ENCODE assay signal across 8 cellular contexts in the genomic region with DNA sequence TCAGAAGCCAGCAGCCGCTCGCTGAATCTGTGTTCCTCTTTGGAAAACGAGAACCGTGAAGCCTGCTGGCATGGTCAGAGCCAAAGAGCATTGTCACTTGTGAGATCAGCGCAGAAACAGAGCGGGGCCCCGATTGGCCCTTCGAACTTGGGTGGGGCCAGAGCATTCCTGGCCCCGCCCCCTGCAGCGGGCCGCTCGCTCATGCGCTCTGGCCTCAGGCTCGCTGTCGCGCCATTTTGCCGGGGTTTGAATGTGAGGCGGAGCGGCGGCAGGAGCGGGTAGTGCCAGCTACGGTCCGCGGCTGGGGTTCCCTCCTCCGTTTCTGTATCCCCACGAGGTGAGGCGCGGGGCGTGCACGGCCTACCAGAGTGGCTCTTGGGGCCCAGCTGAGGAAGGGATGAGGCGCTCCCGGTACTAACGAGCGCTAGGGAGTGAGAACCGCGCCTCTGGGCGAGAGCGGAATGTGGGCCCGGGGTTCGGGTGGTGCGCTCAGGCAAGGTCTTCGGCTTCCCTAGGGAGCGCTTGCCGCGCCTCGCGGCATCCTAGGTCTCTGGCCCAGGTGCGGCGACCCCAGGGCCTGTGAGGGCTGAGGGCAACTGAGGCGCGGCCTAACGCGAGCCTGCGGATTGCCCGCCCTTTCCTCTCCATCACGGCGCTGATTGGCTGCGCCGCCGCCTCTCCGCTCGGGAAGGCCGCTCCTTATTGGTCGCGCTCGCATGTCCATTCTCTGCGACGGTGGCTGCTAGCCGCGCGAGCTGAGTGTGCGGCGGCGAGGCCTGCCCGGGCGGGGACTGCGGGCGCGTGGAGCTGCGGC. TPM values are rescaled to one million over a fixed set of nuclear protein-coding genes. Genes with fewer than 3 reads are reported as not detected.
DNase-seq lines count a peak whose midpoint lies in the region; ATAC-seq and TF ChIP-seq lines count a peak whose summit lies in the region.

A gene with protein sequence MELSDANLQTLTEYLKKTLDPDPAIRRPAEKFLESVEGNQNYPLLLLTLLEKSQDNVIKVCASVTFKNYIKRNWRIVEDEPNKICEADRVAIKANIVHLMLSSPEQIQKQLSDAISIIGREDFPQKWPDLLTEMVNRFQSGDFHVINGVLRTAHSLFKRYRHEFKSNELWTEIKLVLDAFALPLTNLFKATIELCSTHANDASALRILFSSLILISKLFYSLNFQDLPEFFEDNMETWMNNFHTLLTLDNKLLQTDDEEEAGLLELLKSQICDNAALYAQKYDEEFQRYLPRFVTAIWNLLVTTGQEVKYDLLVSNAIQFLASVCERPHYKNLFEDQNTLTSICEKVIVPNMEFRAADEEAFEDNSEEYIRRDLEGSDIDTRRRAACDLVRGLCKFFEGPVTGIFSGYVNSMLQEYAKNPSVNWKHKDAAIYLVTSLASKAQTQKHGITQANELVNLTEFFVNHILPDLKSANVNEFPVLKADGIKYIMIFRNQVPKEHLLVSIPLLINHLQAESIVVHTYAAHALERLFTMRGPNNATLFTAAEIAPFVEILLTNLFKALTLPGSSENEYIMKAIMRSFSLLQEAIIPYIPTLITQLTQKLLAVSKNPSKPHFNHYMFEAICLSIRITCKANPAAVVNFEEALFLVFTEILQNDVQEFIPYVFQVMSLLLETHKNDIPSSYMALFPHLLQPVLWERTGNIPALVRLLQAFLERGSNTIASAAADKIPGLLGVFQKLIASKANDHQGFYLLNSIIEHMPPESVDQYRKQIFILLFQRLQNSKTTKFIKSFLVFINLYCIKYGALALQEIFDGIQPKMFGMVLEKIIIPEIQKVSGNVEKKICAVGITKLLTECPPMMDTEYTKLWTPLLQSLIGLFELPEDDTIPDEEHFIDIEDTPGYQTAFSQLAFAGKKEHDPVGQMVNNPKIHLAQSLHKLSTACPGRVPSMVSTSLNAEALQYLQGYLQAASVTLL (plus strand): TSS at position 226 of the 814 bp plus-strand sequence. CDS start 12,152 bp downstream, outside the sequence.

- TF ChIP-seq RAD21 in SK-N-SH (IDR thresholded peaks at IDR 0.05; ENCODE audit: low read length), result no peak

- DNase-seq in GM04504 (ENCODE audit: low read depth) (peak; percentile 86), NCI-H1048 (lab: John Stamatoyannopoulos, UW) (peak; percentile 85), SK-N-SH (peak; percentile 95), germinal center (ENCODE audit: low spot score) (peak; percentile 98), non-pigmented ciliary epithelial cell (ENCODE audit: low read depth) (peak; percentile 73), superior temporal gyrus (ENCODE audit: extremely low spot score) (peak; percentile 98)
- DNase-seq in activated naive CD4-positive, alpha-beta T cell treated with anti-CD3 and anti-CD28 coated beads, Interleukin-2, amount 50 U/mL, for 16 hours, result peak; percentile 93

- TF ChIP-seq EP300 in SK-N-SH (IDR thresholded peaks at IDR 0.05; ENCODE audit: borderline replicate concordance in 1 of 2, low read depth in 1 of 2, low read length in 1 of 2), result no peak

- H3K4me1 ChIP-seq in SK-N-SH (ENCODE audit: control insufficient read depth in 1 of 2, insufficient read depth in 2 of 2, low read depth in 1 of 2, low read length in 1 of 2), result peaks cover 8 to 9% of the 10 kb centered on the region in 2 experiments; a peak in 3 of 4 replicates

- H3K9me2 ChIP-seq in SK-N-SH, result no peaks in the 10 kb centered on the region

- H3K9me3 ChIP-seq in SK-N-SH, result no peaks in the 10 kb centered on the region

- POLR2A ChIA-PET in SK-N-SH (lab: Yijun Ruan, JAX), result no interaction called here

- H3K27ac ChIP-seq in SK-N-SH (ENCODE audit: low read depth in 2 of 2, low read length in 1 of 2), result peak within 1 kb of the TSS; percentile 67 to 78

- H3K36me3 ChIP-seq in SK-N-SH (replicated peaks in 1 of 2; ENCODE audit: control insufficient read depth in 1 of 2, insufficient read depth in 2 of 2, low read length in 1 of 2), result peaks cover 0 to 8% of the 10 kb centered on the region in 2 experiments

- peaks cover 35% of the 10 kb centered on the region; the same call in 1 of the 2 replicates for H4K20me1 ChIP-seq in SK-N-SH (ENCODE audit: insufficient read depth)

- peak; percentile 85 for ATAC-seq in HG02571 (IDR thresholded peaks at IDR 0.05; ENCODE audit: unreplicated experiment)

- no peaks in the 10 kb centered on the region for H3K27me3 ChIP-seq in SK-N-SH (ENCODE audit: insufficient read depth)

- CTCF ChIA-PET in SK-N-SH (lab: Yijun Ruan, JAX), result interaction anchor here (1.0 to 2.1 kb wide), 5 partner anchors 13 to 488 kb away, joined by 3 to 7 read pairs (median 4); no protein-coding TSS in a partner anchor

- peak within 1 kb of the TSS; percentile 94 for H3K9ac ChIP-seq in SK-N-SH

- 1% methylated on average over 25 of the region's 80 CpGs for WGBS in SK-N-SH (ENCODE audit: low lambda C conversion rate)

- H3K4me2 ChIP-seq in SK-N-SH, result peak within 1 kb of the TSS; percentile 89

- no peak for TF ChIP-seq CTCF in SK-N-SH (IDR thresholded peaks at IDR 0.05)

- peak within 1 kb of the TSS; percentile 85 to 90 for H3K4me3 ChIP-seq in SK-N-SH (ENCODE audit: low read depth in 2 of 2, low read length in 1 of 2)

- H2AFZ ChIP-seq in SK-N-SH (ENCODE audit: low read depth), result peak within 1 kb of the TSS; percentile 92

- peaks cover 47% of the 10 kb centered on the region for H3K79me2 ChIP-seq in SK-N-SH (ENCODE audit: insufficient read depth)

- H3F3A ChIP-seq in SK-N-SH (replicated peaks; ENCODE audit: insufficient read depth), result no peaks in the 10 kb centered on the region

TF ChIP-seq in SK-N-SH, 30 proteins besides CTCF, POLR2A, EP300 and RAD21 (continues in another document):
- peak; percentile 82 for TF ChIP-seq YY1 (IDR thresholded peaks at IDR 0.05; ENCODE audit: low read depth)
- TF ChIP-seq TEAD4 (IDR thresholded peaks at IDR 0.05; ENCODE audit: borderline replicate concordance, insufficient read depth), result no peak
- no peak for TF ChIP-seq RFX5 (IDR thresholded peaks at IDR 0.05; ENCODE audit: low read length)
- TF ChIP-seq FOXM1 (IDR thresholded peaks at IDR 0.05; ENCODE audit: low read depth), result peak; percentile 8; the same call in 1 of the 2 replicates
- TF ChIP-seq EZH2phosphoT487 (IDR thresholded peaks at IDR 0.05; ENCODE audit: borderline replicate concordance, low read depth), result no peak
- no peak for TF ChIP-seq JUND (IDR thresholded peaks at IDR 0.05)
- TF ChIP-seq, protein P1, sequence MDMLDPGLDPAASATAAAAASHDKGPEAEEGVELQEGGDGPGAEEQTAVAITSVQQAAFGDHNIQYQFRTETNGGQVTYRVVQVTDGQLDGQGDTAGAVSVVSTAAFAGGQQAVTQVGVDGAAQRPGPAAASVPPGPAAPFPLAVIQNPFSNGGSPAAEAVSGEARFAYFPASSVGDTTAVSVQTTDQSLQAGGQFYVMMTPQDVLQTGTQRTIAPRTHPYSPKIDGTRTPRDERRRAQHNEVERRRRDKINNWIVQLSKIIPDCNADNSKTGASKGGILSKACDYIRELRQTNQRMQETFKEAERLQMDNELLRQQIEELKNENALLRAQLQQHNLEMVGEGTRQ (IDR thresholded peaks at IDR 0.05; ENCODE audit: borderline replicate concordance, low read depth, low read length), result no peak
- 0 out of 2 replicates have a peak, but pooled peaks have one; percentile 11 for TF ChIP-seq GATA2 (CRISPR knock-in tag; IDR thresholded peaks at IDR 0.05)
- peak; percentile 97 for TF ChIP-seq MXI1 (IDR thresholded peaks at IDR 0.05; ENCODE audit: low read depth, low read length)
- peak; percentile 93 for TF ChIP-seq NRF1 (IDR thresholded peaks at IDR 0.05; ENCODE audit: low read depth, low read length)
- TF ChIP-seq, protein P2, sequence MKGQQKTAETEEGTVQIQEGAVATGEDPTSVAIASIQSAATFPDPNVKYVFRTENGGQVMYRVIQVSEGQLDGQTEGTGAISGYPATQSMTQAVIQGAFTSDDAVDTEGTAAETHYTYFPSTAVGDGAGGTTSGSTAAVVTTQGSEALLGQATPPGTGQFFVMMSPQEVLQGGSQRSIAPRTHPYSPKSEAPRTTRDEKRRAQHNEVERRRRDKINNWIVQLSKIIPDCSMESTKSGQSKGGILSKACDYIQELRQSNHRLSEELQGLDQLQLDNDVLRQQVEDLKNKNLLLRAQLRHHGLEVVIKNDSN (IDR thresholded peaks at IDR 0.05; ENCODE audit: borderline replicate concordance, low read depth), result no peak
- TF ChIP-seq GABPA (IDR thresholded peaks at IDR 0.05; ENCODE audit: low read depth), result peak; percentile 47
- TF ChIP-seq, protein P3, sequence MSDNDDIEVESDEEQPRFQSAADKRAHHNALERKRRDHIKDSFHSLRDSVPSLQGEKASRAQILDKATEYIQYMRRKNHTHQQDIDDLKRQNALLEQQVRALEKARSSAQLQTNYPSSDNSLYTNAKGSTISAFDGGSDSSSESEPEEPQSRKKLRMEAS (IDR thresholded peaks at IDR 0.05; ENCODE audit: low read depth), result peak; percentile 95
- 0 out of 2 replicates have a peak, but pooled peaks have one; percentile 54 for TF ChIP-seq SIN3A (IDR thresholded peaks at IDR 0.05; ENCODE audit: borderline replicate concordance, low read depth, low read length)
- no peak for TF ChIP-seq SMC3 (IDR thresholded peaks at IDR 0.05; ENCODE audit: low read depth, low read length)
- TF ChIP-seq, protein P4, sequence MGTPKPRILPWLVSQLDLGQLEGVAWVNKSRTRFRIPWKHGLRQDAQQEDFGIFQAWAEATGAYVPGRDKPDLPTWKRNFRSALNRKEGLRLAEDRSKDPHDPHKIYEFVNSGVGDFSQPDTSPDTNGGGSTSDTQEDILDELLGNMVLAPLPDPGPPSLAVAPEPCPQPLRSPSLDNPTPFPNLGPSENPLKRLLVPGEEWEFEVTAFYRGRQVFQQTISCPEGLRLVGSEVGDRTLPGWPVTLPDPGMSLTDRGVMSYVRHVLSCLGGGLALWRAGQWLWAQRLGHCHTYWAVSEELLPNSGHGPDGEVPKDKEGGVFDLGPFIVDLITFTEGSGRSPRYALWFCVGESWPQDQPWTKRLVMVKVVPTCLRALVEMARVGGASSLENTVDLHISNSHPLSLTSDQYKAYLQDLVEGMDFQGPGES (IDR thresholded peaks at IDR 0.05; ENCODE audit: low read depth, low read length), result peak; percentile 67; the same call in 1 of the 2 replicates
- TF ChIP-seq, protein P5, sequence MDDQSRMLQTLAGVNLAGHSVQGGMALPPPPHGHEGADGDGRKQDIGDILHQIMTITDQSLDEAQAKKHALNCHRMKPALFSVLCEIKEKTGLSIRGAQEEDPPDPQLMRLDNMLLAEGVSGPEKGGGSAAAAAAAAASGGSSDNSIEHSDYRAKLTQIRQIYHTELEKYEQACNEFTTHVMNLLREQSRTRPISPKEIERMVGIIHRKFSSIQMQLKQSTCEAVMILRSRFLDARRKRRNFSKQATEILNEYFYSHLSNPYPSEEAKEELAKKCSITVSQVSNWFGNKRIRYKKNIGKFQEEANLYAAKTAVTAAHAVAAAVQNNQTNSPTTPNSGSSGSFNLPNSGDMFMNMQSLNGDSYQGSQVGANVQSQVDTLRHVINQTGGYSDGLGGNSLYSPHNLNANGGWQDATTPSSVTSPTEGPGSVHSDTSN (IDR thresholded peaks at IDR 0.05), result peak; percentile 96
- TF ChIP-seq ELF1 (IDR thresholded peaks at IDR 0.05), result no peak
- TF ChIP-seq FOXJ3 (CRISPR knock-in tag; IDR thresholded peaks at IDR 0.05), result no peak

RNA-seq across cellular contexts. Expression of the gene that starts here (rescaled TPM):
- polyA plus RNA-seq in SK-N-SH (2012; rRNA removed), result 18.8 and 21.1 TPM in 2 replicates
- polyA plus RNA-seq in SK-N-SH (2012; cell fraction: cytosol; rRNA removed), result 28.9 and 32.1 TPM in 2 replicates
- polyA plus RNA-seq in SK-N-SH (2012; cell fraction: nucleus; rRNA removed), result 11.2 and 21.7 TPM in 2 replicates

Comparison
In these comparisons a context has a peak if more than half of its experiments do, and no peak if none do; other contexts are left out.
1. Peak in every context shown above with its lines: DNase-seq, ATAC-seq, H3K4me3 ChIP-seq and H3K27ac ChIP-seq.